In genomic region chr3:76063811-76064210, GRCh38 we compare ENCODE assay signal across 29 cellular contexts.
"Had no signal": no experiment of that assay in that cellular context is flagged by ENCODE, and none has a peak within 500 bp of the region (broad histone marks: within the 10 kb centered on the region; RNA-seq: fewer than 3 reads in every experiment).

No MANE protein-coding gene starts in this region.

- H3K4me1 ChIP-seq: stomach, suprapubic skin, upper lobe of right lung had no signal

- H3K36me3 ChIP-seq: brain microvascular endothelial cell, gastroesophageal sphincter, stomach, suprapubic skin, tibial artery, upper lobe of right lung had no signal

- H3K27ac ChIP-seq: brain microvascular endothelial cell, coronary artery, dorsolateral prefrontal cortex, gastroesophageal sphincter, stomach, suprapubic skin, tibial artery, upper lobe of right lung, VCaP had no signal

- H3K9me3 ChIP-seq: gastroesophageal sphincter, suprapubic skin, tibial artery, upper lobe of right lung had no signal

- H3K27me3 ChIP-seq: brain microvascular endothelial cell, dorsolateral prefrontal cortex, gastroesophageal sphincter, stomach, suprapubic skin, tibial artery, upper lobe of right lung had no signal

- DNase-seq: activated CD4-positive, alpha-beta memory T cell treated with anti-CD3 and anti-CD28 coated beads, Interleukin-2, amount 10 ng/mL, durations not matched to agents 7 days and 5 days; activated CD4-positive, alpha-beta T cell treated with anti-CD3 and anti-CD28 coated beads for 1 hour; activated CD4-positive, alpha-beta T cell treated with anti-CD3 and anti-CD28 coated beads, Interleukin-2, amount 10 ng/mL, durations not matched to agents 7 days and 5 days; activated CD8-positive, alpha-beta memory T cell treated with anti-CD3 and anti-CD28 coated beads, Interleukin-2, amount 50 U/mL, for 48 hours; activated gamma-delta T cell; activated naive CD4-positive, alpha-beta T cell treated with anti-CD3 and anti-CD28 coated beads, Interleukin-2, amount 50 U/mL, for 16 hours; activated T-cell treated with anti-CD3 and anti-CD28 coated beads, Interleukin-2, amount 50 U/mL, for 24 hours; brain microvascular endothelial cell; dorsolateral prefrontal cortex; effector memory CD8-positive, alpha-beta T cell; hypothalamus; immature natural killer cell; kidney; left colon; midbrain; naive thymus-derived CD4-positive, alpha-beta T cell; occipital lobe; posterior cingulate gyrus; right cardiac atrium; stimulated activated CD4-positive, alpha-beta T cell treated with anti-CD3 and anti-CD28 coated beads, Interleukin-15, amount 100 ng/mL, for 24 hours; stimulated activated CD4-positive, alpha-beta T cell treated with anti-CD3 and anti-CD28 coated beads, Interleukin-2, amount 100 ng/mL, for 24 hours; stimulated activated naive B cell treated with anti-CD40 and anti-IgM and Interleukin-4, amounts not matched to agents 10 μg/mL and 1 μg/mL and 100 μg/mL, for 72 hours; stomach; tibial artery; upper lobe of right lung had no signal

- H3K4me3 ChIP-seq: coronary artery, dorsolateral prefrontal cortex, gastroesophageal sphincter, stomach, suprapubic skin, tibial artery, upper lobe of right lung had no signal
